1 cellular context compared by ENCODE assay signal in the genomic region with DNA sequence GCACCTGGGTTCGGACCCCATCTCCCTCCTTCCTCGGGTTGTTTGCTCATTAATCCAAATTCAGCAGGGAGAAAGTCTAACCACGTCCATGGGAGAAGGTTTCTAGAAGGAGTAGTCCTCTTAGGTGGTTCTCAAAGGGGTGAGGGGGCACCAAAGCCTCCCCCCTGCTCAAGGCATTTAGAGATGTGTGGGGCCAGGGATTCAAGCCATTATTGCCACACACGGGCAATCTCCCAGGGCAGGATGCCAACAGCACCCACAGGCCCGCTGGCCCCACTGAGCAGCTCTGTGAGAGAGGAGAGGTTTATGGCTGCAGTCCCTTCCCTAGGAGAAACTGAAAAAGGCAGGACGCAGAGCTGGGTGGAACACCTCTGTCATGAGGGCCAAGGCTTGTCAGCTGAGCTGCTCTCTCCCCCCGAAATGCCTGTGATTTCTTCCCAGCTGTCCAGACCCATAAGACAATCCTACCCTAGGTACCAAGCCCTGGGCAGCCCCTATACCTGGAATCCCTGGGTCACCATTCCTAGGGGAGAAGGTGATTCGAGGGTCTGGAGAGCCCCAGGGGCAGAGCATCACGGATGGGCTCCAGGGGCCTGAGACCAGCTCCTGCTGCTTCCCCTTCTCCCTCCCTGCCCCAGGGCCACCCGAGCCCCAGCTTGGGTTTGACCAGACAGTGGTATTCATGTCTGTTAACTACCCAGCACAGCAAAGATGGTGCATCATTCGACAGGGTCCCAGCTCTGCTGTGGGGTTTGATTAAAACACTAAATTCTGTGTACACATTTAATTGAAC.
TF ChIP-seq lines count a peak whose summit lies in the region.

No MANE protein-coding gene starts in this region.

TF ChIP-seq in IMR-90, 13 proteins besides CTCF, POLR2A, EP300 and RAD21:
- TF ChIP-seq, protein P1, sequence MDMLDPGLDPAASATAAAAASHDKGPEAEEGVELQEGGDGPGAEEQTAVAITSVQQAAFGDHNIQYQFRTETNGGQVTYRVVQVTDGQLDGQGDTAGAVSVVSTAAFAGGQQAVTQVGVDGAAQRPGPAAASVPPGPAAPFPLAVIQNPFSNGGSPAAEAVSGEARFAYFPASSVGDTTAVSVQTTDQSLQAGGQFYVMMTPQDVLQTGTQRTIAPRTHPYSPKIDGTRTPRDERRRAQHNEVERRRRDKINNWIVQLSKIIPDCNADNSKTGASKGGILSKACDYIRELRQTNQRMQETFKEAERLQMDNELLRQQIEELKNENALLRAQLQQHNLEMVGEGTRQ (IDR thresholded peaks at IDR 0.05; ENCODE audit: low read depth, low read length): no peak
- TF ChIP-seq CHD1 (IDR thresholded peaks at IDR 0.05; ENCODE audit: low read depth, low read length) (no peak), CEBPB (IDR thresholded peaks at IDR 0.05; ENCODE audit: low read depth, low read length) (no peak), NFE2L2 (IDR thresholded peaks at IDR 0.05; ENCODE audit: low read depth, low read length) (no peak), RFX5 (IDR thresholded peaks at IDR 0.05; ENCODE audit: low read depth, low read length) (no peak), RCOR1 (IDR thresholded peaks at IDR 0.05; ENCODE audit: insufficient replicate concordance, low read length) (no peak), MAZ (IDR thresholded peaks at IDR 0.05; ENCODE audit: borderline replicate concordance, low read depth, low read length) (no peak), MAFK (IDR thresholded peaks at IDR 0.05; ENCODE audit: low read depth, low read length) (no peak), BHLHE40 (IDR thresholded peaks at IDR 0.05; ENCODE audit: low read depth, low read length) (no peak), SMC3 (IDR thresholded peaks at IDR 0.05; ENCODE audit: low read depth, low read length) (no peak), MXI1 (IDR thresholded peaks at IDR 0.05; ENCODE audit: borderline replicate concordance, low read depth, low read length) (no peak)
- TF ChIP-seq, protein P2, sequence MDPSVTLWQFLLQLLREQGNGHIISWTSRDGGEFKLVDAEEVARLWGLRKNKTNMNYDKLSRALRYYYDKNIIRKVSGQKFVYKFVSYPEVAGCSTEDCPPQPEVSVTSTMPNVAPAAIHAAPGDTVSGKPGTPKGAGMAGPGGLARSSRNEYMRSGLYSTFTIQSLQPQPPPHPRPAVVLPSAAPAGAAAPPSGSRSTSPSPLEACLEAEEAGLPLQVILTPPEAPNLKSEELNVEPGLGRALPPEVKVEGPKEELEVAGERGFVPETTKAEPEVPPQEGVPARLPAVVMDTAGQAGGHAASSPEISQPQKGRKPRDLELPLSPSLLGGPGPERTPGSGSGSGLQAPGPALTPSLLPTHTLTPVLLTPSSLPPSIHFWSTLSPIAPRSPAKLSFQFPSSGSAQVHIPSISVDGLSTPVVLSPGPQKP (IDR thresholded peaks at IDR 0.05; ENCODE audit: borderline replicate concordance, low read depth, low read length): no peak
TF ChIP-seq in IMR-90: peak in this region for 0.
